ENCODE assay signal across 3 cellular contexts in genomic region chr6:163373240-163373639, GRCh38.
A peak's percentile ranks its signal among the peaks of the same experiment; 100 is the strongest.
TF ChIP-seq lines count a peak whose summit lies in the region.

No MANE protein-coding gene starts in this region.

TF ChIP-seq in K562, 482 proteins besides CTCF, POLR2A, EP300 and RAD21:
- no peak for TF ChIP-seq HDAC8 (tag; IDR thresholded peaks at IDR 0.05)

TF ChIP-seq in HepG2, 621 proteins besides CTCF, POLR2A, EP300 and RAD21:
- no peak for TF ChIP-seq RFXAP (CRISPR knock-in tag; IDR thresholded peaks at IDR 0.05; ENCODE audit: borderline replicate concordance)
- 0 out of 2 replicates have a peak, but pooled peaks have one; percentile 29 for TF ChIP-seq ZNF768 (CRISPR knock-in tag; IDR thresholded peaks at IDR 0.05)
- 0 out of 2 replicates have a peak, but pooled peaks have one; percentile 17 for TF ChIP-seq ZFX (CRISPR knock-in tag; IDR thresholded peaks at IDR 0.05; ENCODE audit: low read depth)
- peak; percentile 17; the same call in 1 of the 2 replicates for TF ChIP-seq FOSL2 (CRISPR knock-in tag; IDR thresholded peaks at IDR 0.05)
TF ChIP-seq in HepG2: peak in this region for 3.

TF ChIP-seq in SK-N-SH, 30 proteins besides CTCF, POLR2A, EP300 and RAD21:
- TF ChIP-seq MXI1 (IDR thresholded peaks at IDR 0.05; ENCODE audit: low read depth, low read length) (no peak), GABPA (IDR thresholded peaks at IDR 0.05; ENCODE audit: low read depth) (no peak), FOSL2 (IDR thresholded peaks at IDR 0.05; ENCODE audit: borderline replicate concordance, low read depth) (no peak), TEAD4 (IDR thresholded peaks at IDR 0.05; ENCODE audit: borderline replicate concordance, insufficient read depth) (no peak)
